Comparison of ENCODE assay signal across 14 cellular contexts in the genomic region with DNA sequence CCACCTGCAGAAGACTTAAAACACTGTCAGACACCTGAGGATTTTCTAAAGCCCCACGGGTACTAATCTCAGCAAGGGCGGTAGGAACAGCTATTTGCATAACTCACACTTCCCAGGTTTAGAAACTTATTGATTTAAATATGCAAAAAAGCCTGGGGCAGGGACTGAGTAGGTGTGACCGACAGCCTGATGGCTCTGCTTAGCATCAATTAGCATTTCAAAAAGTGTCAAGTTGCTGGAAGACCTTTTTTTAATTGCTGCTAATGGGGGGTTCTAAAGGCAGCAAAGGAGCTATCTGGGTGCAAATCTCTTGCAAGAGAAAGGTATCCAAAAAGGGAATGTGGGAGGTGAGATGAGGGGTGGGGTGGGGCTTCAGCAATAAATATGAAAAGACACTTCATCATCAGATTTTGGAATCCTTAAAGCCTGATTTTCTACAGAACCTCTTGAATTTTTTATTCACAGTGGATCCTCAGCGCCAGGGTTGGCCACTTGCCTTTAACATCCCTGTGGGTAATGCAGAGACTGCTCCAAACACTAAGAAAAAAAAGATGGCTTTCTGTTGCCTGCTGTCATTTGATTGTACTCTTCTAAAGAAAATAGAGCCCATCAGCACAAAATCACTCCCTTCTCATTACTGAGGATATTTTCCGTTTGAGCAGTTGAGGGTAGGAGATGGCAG.
"Had no signal": no experiment of that assay in that cellular context is flagged by ENCODE, and none has a peak within 500 bp of the region (broad histone marks: within the 10 kb centered on the region; RNA-seq: fewer than 3 reads in every experiment).

No MANE protein-coding gene starts in this region.

- H3K9me3 ChIP-seq: ascending aorta, upper lobe of left lung had no signal

- H3K4me3 Mint-ChIP-seq: activated B cell treated with CpG ODN at 0.5 μM for 24 hours; activated CD4-positive, alpha-beta T cell treated with anti-CD3 and anti-CD28 coated beads, Interleukin-2, amount 10 ng/mL, durations not matched to agents 24 days and 14 days; activated naive CD8-positive, alpha-beta T cell treated with anti-CD3 and anti-CD28 coated beads, Interleukin-2, amount 50 U/mL, for 24 hours; natural killer cell treated with Interleukin-12 subunit alpha and Interleukin-12 subunit beta and Interleukin-15 and Interleukin-18, amount 100 ng/mL, for 72 hours; T-helper 1 cell treated with Interleukin-12 subunit alpha and Interleukin-12 subunit beta and Interleukin-4 antibody, amounts not matched to agents 30 μg/mL and 1 μg/mL, for 36 hours had no signal

- H3K4me3 ChIP-seq: ascending aorta, heart right ventricle, upper lobe of left lung had no signal

- H3K36me3 ChIP-seq: ascending aorta, heart right ventricle, upper lobe of left lung had no signal

- H3K27ac Mint-ChIP-seq: activated B cell treated with CpG ODN at 0.5 μM for 24 hours; activated CD4-positive, alpha-beta T cell treated with anti-CD3 and anti-CD28 coated beads, Interleukin-2, amount 10 ng/mL, durations not matched to agents 24 days and 14 days; activated naive CD8-positive, alpha-beta T cell treated with anti-CD3 and anti-CD28 coated beads, Interleukin-2, amount 50 U/mL, for 24 hours; natural killer cell treated with Interleukin-12 subunit alpha and Interleukin-12 subunit beta and Interleukin-15 and Interleukin-18, amount 100 ng/mL, for 72 hours; T-helper 1 cell treated with Interleukin-12 subunit alpha and Interleukin-12 subunit beta and Interleukin-4 antibody, amounts not matched to agents 30 μg/mL and 1 μg/mL, for 36 hours had no signal

- H3K27me3 ChIP-seq: ascending aorta, heart right ventricle, upper lobe of left lung had no signal

- H3K4me1 Mint-ChIP-seq: activated B cell treated with CpG ODN at 0.5 μM for 24 hours; activated CD4-positive, alpha-beta T cell treated with anti-CD3 and anti-CD28 coated beads, Interleukin-2, amount 10 ng/mL, durations not matched to agents 24 days and 14 days; activated naive CD8-positive, alpha-beta T cell treated with anti-CD3 and anti-CD28 coated beads, Interleukin-2, amount 50 U/mL, for 24 hours had no signal

- H3K4me1 ChIP-seq: ascending aorta, foreskin keratinocyte, heart right ventricle, upper lobe of left lung had no signal

- DNase-seq: activated B cell treated with CpG ODN at 0.5 μM for 24 hours; activated CD4-positive, alpha-beta T cell treated with anti-CD3 and anti-CD28 coated beads, Interleukin-2, amount 10 ng/mL, durations not matched to agents 24 days and 14 days; activated naive CD4-positive, alpha-beta T cell treated with Interleukin-2 at 50 U/mL for 16 hours; activated naive CD8-positive, alpha-beta T cell treated with anti-CD3 and anti-CD28 coated beads, Interleukin-2, amount 50 U/mL, for 24 hours; foreskin keratinocyte; heart right ventricle; mammary epithelial cell; stimulated activated CD4-positive, alpha-beta T cell treated with anti-CD3 and anti-CD28 coated beads, Interleukin-4, amount 100 ng/mL, for 1 hour; stimulated activated CD8-positive, alpha-beta memory T cell treated with anti-CD3 and anti-CD28 coated beads, Interleukin-4, amount 100 ng/mL, for 48 hours; stimulated activated naive CD8-positive, alpha-beta T cell treated with anti-CD3 and anti-CD28 coated beads, Interleukin-15, Interleukin-2, amounts not matched to agents 100 U/mL and 50 U/mL, for 24 hours; upper lobe of left lung had no signal

- H3K27ac ChIP-seq: ascending aorta, foreskin keratinocyte, heart right ventricle, upper lobe of left lung had no signal

- H3K36me3 Mint-ChIP-seq: natural killer cell treated with Interleukin-12 subunit alpha and Interleukin-12 subunit beta and Interleukin-15 and Interleukin-18, amount 100 ng/mL, for 72 hours had no signal

- H3K9me3 Mint-ChIP-seq: activated CD4-positive, alpha-beta T cell treated with anti-CD3 and anti-CD28 coated beads, Interleukin-2, amount 10 ng/mL, durations not matched to agents 24 days and 14 days; activated naive CD8-positive, alpha-beta T cell treated with anti-CD3 and anti-CD28 coated beads, Interleukin-2, amount 50 U/mL, for 24 hours; natural killer cell treated with Interleukin-12 subunit alpha and Interleukin-12 subunit beta and Interleukin-15 and Interleukin-18, amount 100 ng/mL, for 72 hours; T-helper 1 cell treated with Interleukin-12 subunit alpha and Interleukin-12 subunit beta and Interleukin-4 antibody, amounts not matched to agents 30 μg/mL and 1 μg/mL, for 36 hours had no signal

- ATAC-seq: activated naive CD8-positive, alpha-beta T cell treated with anti-CD3 and anti-CD28 coated beads, Interleukin-2, amount 50 U/mL, for 24 hours; foreskin keratinocyte; heart right ventricle; natural killer cell treated with Interleukin-12 subunit alpha and Interleukin-12 subunit beta and Interleukin-15 and Interleukin-18, amount 100 ng/mL, for 72 hours; stimulated activated naive CD8-positive, alpha-beta T cell treated with anti-CD3 and anti-CD28 coated beads, Interleukin-15, Interleukin-2, amounts not matched to agents 100 U/mL and 50 U/mL, for 24 hours had no signal
